In the genomic region with DNA sequence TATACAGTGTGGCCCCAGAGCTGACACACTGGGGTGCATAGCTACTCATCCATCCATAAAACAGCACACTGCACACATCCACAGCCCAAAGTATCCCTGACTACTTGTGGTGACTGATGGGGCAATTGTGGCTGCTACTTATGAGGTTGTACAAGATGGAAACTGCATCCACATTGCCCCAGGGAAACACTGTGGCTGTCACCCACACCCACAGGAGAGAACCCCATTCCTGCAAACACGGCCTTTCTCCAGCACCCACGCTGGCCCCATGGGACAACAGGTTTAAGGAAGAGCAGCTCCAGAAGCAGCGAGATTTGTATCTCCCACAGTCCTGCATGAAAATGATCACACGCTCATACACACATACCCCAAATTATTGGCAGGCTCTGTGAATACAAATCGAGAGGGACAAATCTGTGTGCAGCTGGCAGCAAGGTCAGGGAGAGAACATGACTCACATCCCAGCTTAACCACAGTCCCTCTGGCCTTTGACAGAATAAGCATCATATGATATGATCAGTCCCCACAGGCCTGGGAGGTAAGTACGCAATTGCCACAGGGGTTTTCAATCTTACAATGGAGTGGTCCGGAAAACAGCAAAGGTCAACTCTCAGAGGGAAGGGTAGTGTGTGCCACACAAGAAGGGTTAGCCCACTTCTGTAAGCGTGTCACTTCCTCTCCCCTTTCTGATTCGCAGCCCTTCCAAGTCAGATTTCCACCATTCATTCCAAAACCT, we compare ENCODE assay signal across 8 cellular contexts.
DNase-seq lines count a peak whose midpoint lies in the region; ATAC-seq and TF ChIP-seq lines count a peak whose summit lies in the region.

No MANE protein-coding gene starts in this region.

- DNase-seq in EL (peak; percentile 95), activated B cell treated with CpG ODN at 0.5 μM for 24 hours (no peak), left colon (no peak), T-helper 9 cell (no peak), SHP77 (lab: John Stamatoyannopoulos, UW) (no peak), smooth muscle cell (lab: John Stamatoyannopoulos, UW; ENCODE audit: unreplicated experiment) (no peak)

- H3K4me1 Mint-ChIP-seq in activated B cell treated with CpG ODN at 0.5 μM for 24 hours, result peaks cover 61% of the 10 kb centered on the region

- no peaks in the 10 kb centered on the region for H3F3A ChIP-seq in smooth muscle cell (ENCODE audit: low read depth)

- no peaks in the 10 kb centered on the region for H3K9me3 ChIP-seq in smooth muscle cell (replicated peaks; ENCODE audit: low read depth)

- CTCF ChIA-PET in activated B cell treated with CpG ODN at 0.5 μM for 24 hours (lab: Charles Lee), result interaction anchor here (0.9 to 2.1 kb wide), 4 partner anchors 10 to 71 kb away, joined by 3 to 6 read pairs (median 5); no protein-coding TSS in a partner anchor

- intact Hi-C loops in activated B cell treated with CpG ODN at 0.5 μM for 24 hours (cut with micrococcal nuclease) (loop anchor here (1.0 kb wide), 1 partner anchor 11 kb away; no protein-coding TSS in a partner anchor), left colon (cut with DNase I, micrococcal nuclease) (no loop called here)

- peaks cover 21% of the 10 kb centered on the region for H3K36me3 Mint-ChIP-seq in activated B cell treated with CpG ODN at 0.5 μM for 24 hours (ENCODE audit: low read depth)

- no peaks in the 10 kb centered on the region for H4K20me1 ChIP-seq in smooth muscle cell (ENCODE audit: low read depth)

- no peaks in the 10 kb centered on the region for H3K36me3 ChIP-seq in smooth muscle cell (ENCODE audit: low read depth)

- H3K4me3 Mint-ChIP-seq in activated B cell treated with CpG ODN at 0.5 μM for 24 hours, result peak overlapping the region; percentile 53

- no peak overlapping the region for H3K27ac ChIP-seq in smooth muscle cell (ENCODE audit: low read depth)

- POLR2A ChIA-PET in activated B cell treated with CpG ODN at 0.5 μM for 24 hours (lab: Charles Lee), result interaction anchor here (0.5 to 2.1 kb wide), 9 partner anchors 9 to 363 kb away, joined by 3 to 10 read pairs (median 4); no protein-coding TSS in a partner anchor

- no peaks in the 10 kb centered on the region for H3K27me3 Mint-ChIP-seq in activated B cell treated with CpG ODN at 0.5 μM for 24 hours

- peak overlapping the region; percentile 97 for H3K27ac Mint-ChIP-seq in activated B cell treated with CpG ODN at 0.5 μM for 24 hours

- no peaks in the 10 kb centered on the region for H3K79me2 ChIP-seq in smooth muscle cell (ENCODE audit: low read depth)

- H3K4me1 ChIP-seq in smooth muscle cell (ENCODE audit: low read depth), result no peaks in the 10 kb centered on the region

- H3K27me3 ChIP-seq in smooth muscle cell (ENCODE audit: low read depth), result no peaks in the 10 kb centered on the region

- no peak overlapping the region for H3K9ac ChIP-seq in smooth muscle cell (ENCODE audit: low read depth)

- no peaks in the 10 kb centered on the region for H3K9me3 Mint-ChIP-seq in activated B cell treated with CpG ODN at 0.5 μM for 24 hours

- ATAC-seq in HG02571 (IDR thresholded peaks at IDR 0.05; ENCODE audit: unreplicated experiment), result peak; percentile 38
- peak; percentile 11 for ATAC-seq in activated B cell treated with CpG ODN at 0.5 μM for 24 hours (ENCODE audit: low read depth)
- ATAC-seq in left colon, result peak; percentile 15
- ATAC-seq in HG03280 (IDR thresholded peaks at IDR 0.05; ENCODE audit: unreplicated experiment), result no peak

- H3K4me3 ChIP-seq in smooth muscle cell, result no peak overlapping the region

- 82% methylated on average over 9 of the region's 9 CpGs for WGBS in smooth muscle cell (ENCODE audit: low lambda C conversion rate)

- no peak overlapping the region for H3K4me2 ChIP-seq in smooth muscle cell

- no peak for TF ChIP-seq CTCF in activated B cell treated with CpG ODN at 0.5 μM for 24 hours (IDR thresholded peaks at IDR 0.05)
- no peak for TF ChIP-seq CTCF in smooth muscle cell (IDR thresholded peaks at IDR 0.05; ENCODE audit: borderline replicate concordance, insufficient read depth, poor library complexity, severe bottlenecking)

- H2AFZ ChIP-seq in smooth muscle cell (ENCODE audit: low read depth), result no peak overlapping the region
